In the genomic region with DNA sequence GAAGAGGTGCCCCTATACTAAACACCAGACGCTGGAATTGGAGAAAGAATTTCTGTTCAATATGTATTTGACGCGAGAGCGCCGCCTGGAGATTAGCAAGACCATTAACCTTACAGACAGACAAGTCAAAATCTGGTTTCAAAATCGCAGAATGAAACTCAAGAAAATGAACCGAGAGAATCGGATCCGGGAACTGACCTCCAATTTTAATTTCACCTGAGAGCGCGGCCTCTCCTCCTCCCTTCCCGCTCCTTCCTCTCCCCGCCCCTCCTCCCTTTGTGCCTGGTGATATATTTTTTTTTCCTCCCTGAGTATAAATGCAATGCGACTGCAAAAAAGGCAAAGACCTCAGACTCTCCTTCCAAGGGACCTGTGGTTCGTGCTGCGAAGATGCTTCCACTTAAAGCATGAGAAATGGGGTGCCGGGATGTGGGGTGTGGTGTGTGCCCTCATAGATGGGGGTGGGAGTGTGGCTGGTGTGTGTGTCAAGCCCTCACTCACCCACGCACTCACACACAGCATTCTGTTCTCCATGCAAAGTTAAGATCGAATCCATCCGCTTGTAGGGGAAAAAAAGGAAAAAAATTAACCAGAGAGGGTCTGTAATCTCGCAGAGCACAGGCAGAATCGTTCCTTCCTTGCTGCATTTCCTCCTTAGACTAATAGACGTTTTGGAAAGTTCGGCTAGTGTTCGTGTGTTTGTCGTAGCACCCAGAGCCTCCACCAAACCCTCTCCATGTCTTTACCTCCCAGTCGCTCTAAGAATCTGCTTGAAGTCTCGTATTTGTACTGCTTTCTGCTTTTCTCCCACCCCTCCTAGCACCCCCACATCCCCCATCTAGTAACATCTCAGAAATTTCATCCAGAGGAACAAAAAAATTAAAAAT, we compare ENCODE assay signal across 8 cellular contexts. TPM values are rescaled to one million over a fixed set of nuclear protein-coding genes. Genes with fewer than 3 reads are reported as not detected.
DNase-seq lines count a peak whose midpoint lies in the region; ATAC-seq and TF ChIP-seq lines count a peak whose summit lies in the region.

No MANE protein-coding gene starts in this region.

- TF ChIP-seq CTCF in AG09319 (IDR thresholded peaks at IDR 0.05; ENCODE audit: low read depth, low read length) (peak; percentile 50), GM12874 (IDR thresholded peaks at IDR 0.05; ENCODE audit: insufficient read depth, low read depth, low read length) (peak; percentile 49), mammary epithelial cell (conservative IDR thresholded peaks at IDR 0.05 in 1 of 2, IDR thresholded peaks at IDR 0.05 in 1 of 2; ENCODE audit: extremely low read depth in 1 of 2, insufficient read depth in 1 of 2, low read depth in 1 of 2, low read length in 2 of 2) (peak; percentile 56 to 70), nephron (IDR thresholded peaks at IDR 0.05; ENCODE audit: unreplicated experiment in 3 of 3) (peak; percentile 43 to 54 (median 50))

- H3K79me2 ChIP-seq in mammary epithelial cell (ENCODE audit: insufficient read depth, low read length): no peaks in the 10 kb centered on the region

- peak overlapping the region; percentile 6 for H3K9ac ChIP-seq in mammary epithelial cell (ENCODE audit: insufficient read depth, low read length)

- peaks cover 42% of the 10 kb centered on the region for H3K4me1 ChIP-seq in mammary epithelial cell (ENCODE audit: insufficient read depth, low read length)

- no peaks in the 10 kb centered on the region for H3K36me3 ChIP-seq in mammary epithelial cell (ENCODE audit: insufficient read depth, low read length)

- H3K27ac ChIP-seq in mammary epithelial cell (ENCODE audit: insufficient read depth, low read depth, low read length): no peak overlapping the region

- CTCF ChIA-PET in mammary epithelial cell (lab: Charles Lee; ENCODE audit: low non-redundant PET): interaction anchor here (0.7 kb wide), 1 partner anchor 23 kb away, joined by 3 read pairs; no protein-coding TSS in a partner anchor

- no TSS peak for BruUV-seq in mammary epithelial cell (replicated peaks; lab: Mats Ljungman, UMichigan)

- H3K9me3 ChIP-seq in mammary epithelial cell (replicated peaks; ENCODE audit: insufficient read depth, low read length): no peaks in the 10 kb centered on the region

- H3K4me2 ChIP-seq in mammary epithelial cell (ENCODE audit: insufficient read depth, low read depth, low read length): peak overlapping the region; percentile 73

- peaks cover 35% of the 10 kb centered on the region for H3K36me3 Mint-ChIP-seq in nephron (ENCODE audit: low read depth)

- ATAC-seq in HG02678 (IDR thresholded peaks at IDR 0.05; ENCODE audit: unreplicated experiment) (no peak), HG02588 (IDR thresholded peaks at IDR 0.05; ENCODE audit: unreplicated experiment) (no peak)

- dilution Hi-C loops in mammary epithelial cell (cut with HindIII; ENCODE audit: low sequenced_read_pairs): loop anchor here (5.0 kb wide), 1 partner anchor 222 kb away; no protein-coding TSS in a partner anchor

- H2AFZ ChIP-seq in mammary epithelial cell (ENCODE audit: low read depth, low read length): peak overlapping the region; percentile 84

- H3K9me3 Mint-ChIP-seq in nephron: no peaks in the 10 kb centered on the region

- intact Hi-C loops in mammary epithelial cell (cut with micrococcal nuclease): loop anchor here (1.0 to 5.0 kb wide), 5 partner anchors 33 to 287 kb away; partner anchors contain the start of gene HOXC13
- intact Hi-C loops in cardiac septum (cut with DNase I): no loop called here

- peak overlapping the region; percentile 95 to 99 (median 96) for H3K4me3 Mint-ChIP-seq in nephron

- peak overlapping the region; percentile 5 to 22 (median 6) for H3K4me3 ChIP-seq in mammary epithelial cell (replicated peaks in 1 of 3; ENCODE audit: insufficient read depth in 1 of 3, low read depth in 2 of 3, low read length in 3 of 3)

- in situ Hi-C loops in mammary epithelial cell (cut with MboI; ENCODE audit: low sequenced_read_pairs in 2 of 2): loop anchor here (5.0 to 10.0 kb wide), 2 partner anchors 215 to 222 kb away; no protein-coding TSS in a partner anchor

- no peaks in the 10 kb centered on the region for H3K27me3 ChIP-seq in mammary epithelial cell (ENCODE audit: insufficient read depth, low read length)

- no peaks in the 10 kb centered on the region for H4K20me1 ChIP-seq in mammary epithelial cell (ENCODE audit: insufficient read depth, low read length)

- H3K4me1 Mint-ChIP-seq in nephron: peaks cover 75% of the 10 kb centered on the region

- WGBS in mammary epithelial cell (ENCODE audit: low coverage, missing lambda C conversion rate): 19% methylated on average over 26 of the region's 28 CpGs

- DNase-seq in AG09319 (ENCODE audit: extremely low read depth, low read depth) (peak; percentile 7), NCI-H446 treated with DMSO at 0.1 percent for 48 hours (lab: John Stamatoyannopoulos, UW) (peak; percentile 42), mammary epithelial cell (peak; percentile 57), cardiac septum (ENCODE audit: low spot score) (no peak)

- peak overlapping the region; percentile 95 to 100 (median 95) for H3K27ac Mint-ChIP-seq in nephron

- peaks cover 99% of the 10 kb centered on the region for H3K27me3 Mint-ChIP-seq in nephron (ENCODE audit: low read depth)

RNA-seq across cellular contexts. Expression of gene HOXC10, which starts 4.5 kb away (rescaled TPM):
- total RNA-seq in mammary epithelial cell: 1 to 10 TPM; 3.3 to 3.8 TPM
- 0.83 TPM for polyA plus RNA-seq in mammary epithelial cell
- 1.2 TPM for polyA minus RNA-seq in mammary epithelial cell
- total RNA-seq in cardiac septum: not detected

RNA-seq across cellular contexts. Expression of gene HOXC9, which starts 10.5 kb away (rescaled TPM):
- total RNA-seq in mammary epithelial cell (1 to 10 TPM; 3.2 to 9.4 TPM), cardiac septum (not detected)
- polyA plus RNA-seq in mammary epithelial cell: 2.9 TPM
- 4.2 TPM for polyA minus RNA-seq in mammary epithelial cell

RNA-seq across cellular contexts. Expression of gene HOTAIR, which starts 14.7 kb away (rescaled TPM):
- total RNA-seq in mammary epithelial cell (under 1 TPM in 1 of 2 donors, not detected in 1; 0.67 TPM), cardiac septum (not detected)
- polyA plus RNA-seq in mammary epithelial cell: 0.33 TPM
- not detected for polyA minus RNA-seq in mammary epithelial cell

RNA-seq across cellular contexts. Expression of gene HOXC11, which starts 16.5 kb away (rescaled TPM):
- total RNA-seq in mammary epithelial cell (1 to 10 TPM in 1 of 2 donors, not detected in 1; 1.5 TPM), cardiac septum (not detected)
- 0.22 TPM for polyA plus RNA-seq in mammary epithelial cell
- not detected for polyA minus RNA-seq in mammary epithelial cell

RNA-seq across cellular contexts. Expression of gene HOXC8, which starts 19.3 kb away (rescaled TPM):
- total RNA-seq in mammary epithelial cell (1 to 10 TPM; 2.3 to 7.9 TPM), cardiac septum (not detected)
- 4.3 TPM for polyA plus RNA-seq in mammary epithelial cell
- polyA minus RNA-seq in mammary epithelial cell: 3.2 TPM
